In the genomic region with DNA sequence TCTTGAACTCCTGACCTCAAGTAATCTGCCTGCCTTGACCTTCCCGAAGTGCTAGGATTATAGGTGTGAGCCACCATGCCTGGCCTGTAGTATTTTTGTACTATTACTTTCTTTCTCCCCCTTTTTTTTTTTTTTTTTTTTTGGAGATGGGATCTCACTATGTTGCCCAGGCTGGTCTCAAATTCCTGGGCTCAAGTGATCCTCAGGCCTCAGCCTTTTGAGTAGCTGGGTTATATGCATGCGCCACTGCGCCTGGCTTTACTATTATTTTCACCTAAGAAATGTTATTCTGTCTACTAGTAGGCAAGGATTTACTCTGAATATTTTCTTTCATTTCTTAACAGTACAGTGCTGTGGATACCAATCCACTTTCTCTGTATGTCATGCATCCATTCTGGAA, we compare ENCODE assay signal across 31 cellular contexts. TPM values are rescaled to one million over a fixed set of nuclear protein-coding genes. Genes with fewer than 3 reads are reported as not detected.
"Had no signal": no experiment of that assay in that cellular context is flagged by ENCODE, and none has a peak within 500 bp of the region (broad histone marks: within the 10 kb centered on the region; RNA-seq: fewer than 3 reads in every experiment).

No MANE protein-coding gene starts in this region.

- H3K27me3 ChIP-seq: ascending aorta, breast epithelium, cardiac muscle cell, colonic mucosa, esophagus muscularis mucosa, foreskin keratinocyte, gastrocnemius medialis, heart right ventricle had no signal

- H3K4me3 ChIP-seq: ascending aorta, breast epithelium, cardiac muscle cell, colonic mucosa, esophagus muscularis mucosa, gastrocnemius medialis, heart right ventricle had no signal

- ATAC-seq: gastrocnemius medialis, heart right ventricle had no signal

- DNase-seq: activated B cell treated with CpG ODN at 0.5 μM for 24 hours; activated CD4-positive, alpha-beta T cell treated with anti-CD3 and anti-CD28 coated beads for 48 hours; activated CD4-positive, alpha-beta T cell treated with anti-CD3 and anti-CD28 coated beads, Interleukin-2, amount 50 U/mL, for 1 hour; activated CD4-positive, alpha-beta T cell treated with anti-CD3 and anti-CD28 coated beads, Interleukin-2, amount 50 U/mL, for 48 hours; activated CD8-positive, alpha-beta memory T cell treated with anti-CD3 and anti-CD28 coated beads, Interleukin-2, amount 10 ng/mL, durations not matched to agents 7 days and 5 days; activated CD8-positive, alpha-beta memory T cell treated with anti-CD3 and anti-CD28 coated beads, Interleukin-2, amount 50 U/mL, for 4 hours; activated CD8-positive, alpha-beta T cell treated with anti-CD3 and anti-CD28 coated beads for 36 hours; activated gamma-delta T cell; activated naive CD4-positive, alpha-beta T cell; activated naive CD4-positive, alpha-beta T cell treated with anti-CD3 and anti-CD28 coated beads, Interleukin-2, amount 10 ng/mL, durations not matched to agents 7 days and 5 days; activated naive CD8-positive, alpha-beta T cell treated with anti-CD3 and anti-CD28 coated beads, Interleukin-2, amount 10 ng/mL, durations not matched to agents 7 days and 5 days; activated T-cell treated with anti-CD3 and anti-CD28 coated beads, Interleukin-2, amount 50 U/mL, for 1 hour; activated T-cell treated with anti-CD3 and anti-CD28 coated beads, Interleukin-2, amount 50 U/mL, for 48 hours; central memory CD4-positive, alpha-beta T cell; cerebellar nuclear complex; colonic mucosa; effector CD8-positive, alpha-beta T cell; gastrocnemius medialis; heart right ventricle; hippocampal formation had no signal

- H3K27ac ChIP-seq: ascending aorta, breast epithelium, cardiac muscle cell, colonic mucosa, esophagus muscularis mucosa, foreskin keratinocyte, gastrocnemius medialis, heart right ventricle had no signal

- H3K4me3 Mint-ChIP-seq: activated B cell treated with CpG ODN at 0.5 μM for 24 hours; activated CD8-positive, alpha-beta memory T cell treated with anti-CD3 and anti-CD28 coated beads, Interleukin-2, amount 10 ng/mL, durations not matched to agents 7 days and 5 days; activated CD8-positive, alpha-beta T cell treated with anti-CD3 and anti-CD28 coated beads for 36 hours; activated naive CD4-positive, alpha-beta T cell treated with anti-CD3 and anti-CD28 coated beads, Interleukin-2, amount 10 ng/mL, durations not matched to agents 7 days and 5 days; activated naive CD8-positive, alpha-beta T cell treated with anti-CD3 and anti-CD28 coated beads, Interleukin-2, amount 10 ng/mL, durations not matched to agents 7 days and 5 days; activated T-helper 1 cell treated with anti-CD3 and anti-CD28 coated beads, Interleukin-12 subunit alpha, Interleukin-12 subunit beta, Interleukin-2, Interleukin-4 antibody, amounts not matched to agents 30 ng/mL and 10 ng/mL and 1 ng/mL, durations not matched to agents 14 hours and 24 hours and 36 hours; brain had no signal

- H3K9me3 ChIP-seq: ascending aorta, breast epithelium, colonic mucosa, esophagus muscularis mucosa, gastrocnemius medialis, heart right ventricle had no signal

- H3K27me3 Mint-ChIP-seq: activated B cell treated with CpG ODN at 0.5 μM for 24 hours; activated CD8-positive, alpha-beta memory T cell treated with anti-CD3 and anti-CD28 coated beads, Interleukin-2, amount 10 ng/mL, durations not matched to agents 7 days and 5 days; activated CD8-positive, alpha-beta T cell treated with anti-CD3 and anti-CD28 coated beads for 36 hours; activated naive CD4-positive, alpha-beta T cell treated with anti-CD3 and anti-CD28 coated beads, Interleukin-2, amount 10 ng/mL, durations not matched to agents 7 days and 5 days; activated naive CD8-positive, alpha-beta T cell treated with anti-CD3 and anti-CD28 coated beads, Interleukin-2, amount 10 ng/mL, durations not matched to agents 7 days and 5 days; brain had no signal

- H3K4me1 ChIP-seq: ascending aorta, breast epithelium, esophagus muscularis mucosa, heart right ventricle had no signal

- H3K36me3 ChIP-seq: breast epithelium, colonic mucosa had no signal

- H3K9me3 Mint-ChIP-seq: activated B cell treated with CpG ODN at 0.5 μM for 24 hours; activated CD8-positive, alpha-beta T cell treated with anti-CD3 and anti-CD28 coated beads for 36 hours; activated naive CD4-positive, alpha-beta T cell treated with anti-CD3 and anti-CD28 coated beads, Interleukin-2, amount 10 ng/mL, durations not matched to agents 7 days and 5 days; activated naive CD4-positive, alpha-beta T cell treated with anti-CD3 and anti-CD28 coated beads, Interleukin-2, amount 50 U/mL, for 72 hours; activated naive CD8-positive, alpha-beta T cell treated with anti-CD3 and anti-CD28 coated beads, Interleukin-2, amount 10 ng/mL, durations not matched to agents 7 days and 5 days; activated T-helper 1 cell treated with anti-CD3 and anti-CD28 coated beads, Interleukin-12 subunit alpha, Interleukin-12 subunit beta, Interleukin-2, Interleukin-4 antibody, amounts not matched to agents 30 ng/mL and 10 ng/mL and 1 ng/mL, durations not matched to agents 14 hours and 24 hours and 36 hours; brain had no signal

- H3K27ac Mint-ChIP-seq: activated B cell treated with CpG ODN at 0.5 μM for 24 hours; activated naive CD4-positive, alpha-beta T cell treated with anti-CD3 and anti-CD28 coated beads, Interleukin-2, amount 10 ng/mL, durations not matched to agents 7 days and 5 days; activated naive CD4-positive, alpha-beta T cell treated with anti-CD3 and anti-CD28 coated beads, Interleukin-2, amount 50 U/mL, for 72 hours; activated naive CD8-positive, alpha-beta T cell treated with anti-CD3 and anti-CD28 coated beads, Interleukin-2, amount 10 ng/mL, durations not matched to agents 7 days and 5 days; activated T-helper 1 cell treated with anti-CD3 and anti-CD28 coated beads, Interleukin-12 subunit alpha, Interleukin-12 subunit beta, Interleukin-2, Interleukin-4 antibody, amounts not matched to agents 30 ng/mL and 10 ng/mL and 1 ng/mL, durations not matched to agents 14 hours and 24 hours and 36 hours; brain had no signal

RNA-seq across cellular contexts. Expression of gene ADGRF3, which starts 17.4 kb away (rescaled TPM):
- total RNA-seq: ascending aorta, esophagus muscularis mucosa, gastrocnemius medialis had no signal
- polyA plus RNA-seq: foreskin keratinocyte had no signal

RNA-seq across cellular contexts. Expression of gene DRC1, which starts 37.8 kb away (rescaled TPM):
- total RNA-seq: activated B cell treated with CpG ODN at 0.5 μM for 24 hours; activated CD8-positive, alpha-beta memory T cell treated with anti-CD3 and anti-CD28 coated beads for 36 hours; activated CD8-positive, alpha-beta memory T cell treated with anti-CD3 and anti-CD28 coated beads, Interleukin-2, amount 10 ng/mL, durations not matched to agents 7 days and 5 days; activated CD8-positive, alpha-beta T cell treated with anti-CD3 and anti-CD28 coated beads for 36 hours; activated naive CD4-positive, alpha-beta T cell treated with anti-CD3 and anti-CD28 coated beads, Interleukin-2, amount 50 U/mL, for 72 hours; activated naive CD8-positive, alpha-beta T cell treated with anti-CD3 and anti-CD28 coated beads, Interleukin-2, amount 10 ng/mL, durations not matched to agents 7 days and 5 days; activated T-helper 1 cell treated with anti-CD3 and anti-CD28 coated beads, Interleukin-12 subunit alpha, Interleukin-12 subunit beta, Interleukin-2, Interleukin-4 antibody, amounts not matched to agents 30 ng/mL and 10 ng/mL and 1 ng/mL, durations not matched to agents 14 hours and 24 hours and 36 hours; ascending aorta; breast epithelium; cardiac muscle cell; colonic mucosa; dermis microvascular lymphatic vessel endothelial cell; foreskin keratinocyte; gastrocnemius medialis; T-helper 1 cell treated with Interleukin-12 subunit alpha and Interleukin-12 subunit beta and Interleukin-4 antibody, amounts not matched to agents 30 ng/mL and 1 ng/mL, for 36 hours had no signal
- polyA plus RNA-seq: cardiac muscle cell, foreskin keratinocyte had no signal
